ENCODE assay signal across 19 cellular contexts in genomic region chr13:73073050-73073449, GRCh38. TPM values are rescaled to one million over a fixed set of nuclear protein-coding genes. Genes with fewer than 3 reads are reported as not detected.
A peak's percentile ranks its signal among the peaks of the same experiment; 100 is the strongest.
DNase-seq lines count a peak whose midpoint lies in the region; ATAC-seq and TF ChIP-seq lines count a peak whose summit lies in the region.
"Had no signal": no experiment of that assay in that cellular context is flagged by ENCODE, and none has a peak within 500 bp of the region (broad histone marks: within the 10 kb centered on the region; RNA-seq: fewer than 3 reads in every experiment).

No MANE protein-coding gene starts in this region.

- peak; percentile 19 for ATAC-seq in left lung
- ATAC-seq in sciatic nerve = peak; percentile 50
- ATAC-seq in GM21381 (IDR thresholded peaks at IDR 0.05; ENCODE audit: unreplicated experiment) = no peak
- no peak for ATAC-seq in natural killer cell
- ATAC-seq: activated CD4-positive, CD25-positive, alpha-beta regulatory T cell treated with anti-CD3 and anti-CD28 coated beads, Interleukin-2, amount 50 U/mL, for 24 hours; CD8-positive, alpha-beta T cell; K562 had no signal

- H3K4me3 Mint-ChIP-seq in chondrocyte (ENCODE audit: unreplicated experiment) (no peak overlapping the region), natural killer cell (no peak overlapping the region)
- H3K4me3 Mint-ChIP-seq: activated CD4-positive, alpha-beta memory T cell treated with anti-CD3 and anti-CD28 coated beads, Interleukin-2, amount 10 ng/mL, durations not matched to agents 7 days and 5 days; CD8-positive, alpha-beta T cell had no signal

- H3K27me3 Mint-ChIP-seq in chondrocyte (ENCODE audit: low read depth) = no peaks in the 10 kb centered on the region
- H3K27me3 Mint-ChIP-seq in natural killer cell (ENCODE audit: low read depth in 2 of 2) = peaks cover 0 to 10% of the 10 kb centered on the region in 2 donors
- H3K27me3 Mint-ChIP-seq: activated CD4-positive, alpha-beta memory T cell treated with anti-CD3 and anti-CD28 coated beads, Interleukin-2, amount 10 ng/mL, durations not matched to agents 7 days and 5 days had no signal

- H3K27me3 ChIP-seq in left lung = no peaks in the 10 kb centered on the region
- H3K27me3 ChIP-seq: vagina had no signal

- H3K36me3 Mint-ChIP-seq in chondrocyte (ENCODE audit: low read depth) (peaks cover 16% of the 10 kb centered on the region), natural killer cell (no peaks in the 10 kb centered on the region)
- H3K36me3 Mint-ChIP-seq: CD8-positive, alpha-beta T cell had no signal

- H3K27ac ChIP-seq in left lung = peak overlapping the region; percentile 65 to 68
- H3K27ac ChIP-seq: vagina had no signal

- peaks cover 3 to 7% of the 10 kb centered on the region in 2 donors for H3K4me1 ChIP-seq in left lung

- H3K36me3 ChIP-seq in left lung = peaks cover 0 to 8% of the 10 kb centered on the region in 2 donors
- H3K36me3 ChIP-seq: vagina had no signal

- H3K27ac Mint-ChIP-seq in chondrocyte (ENCODE audit: unreplicated experiment) (peak overlapping the region; percentile 27), natural killer cell (no peak overlapping the region)
- H3K27ac Mint-ChIP-seq: activated CD4-positive, alpha-beta memory T cell treated with anti-CD3 and anti-CD28 coated beads, Interleukin-2, amount 10 ng/mL, durations not matched to agents 7 days and 5 days; CD8-positive, alpha-beta T cell had no signal

- no peaks in the 10 kb centered on the region for H3K9me3 Mint-ChIP-seq in chondrocyte (ENCODE audit: low read depth)
- no peaks in the 10 kb centered on the region for H3K9me3 Mint-ChIP-seq in natural killer cell
- H3K9me3 Mint-ChIP-seq: activated CD4-positive, alpha-beta memory T cell treated with anti-CD3 and anti-CD28 coated beads, Interleukin-2, amount 10 ng/mL, durations not matched to agents 7 days and 5 days; CD8-positive, alpha-beta T cell had no signal

- intact Hi-C loops in left lung (cut with DNase I) = no loop called here
- intact Hi-C loops in sciatic nerve (cut with DNase I) = no loop called here
- intact Hi-C loops in natural killer cell (cut with micrococcal nuclease) = no loop called here

- no peak overlapping the region for H3K4me3 ChIP-seq in left lung
- H3K4me3 ChIP-seq: K562, vagina had no signal

- DNase-seq in chondrocyte (ENCODE audit: low spot score) (no peak), left lung (no peak), sciatic nerve (ENCODE audit: low spot score) (no peak), natural killer cell (no peak), NCI-H446 treated with DMSO at 0.1 percent for 48 hours (lab: John Stamatoyannopoulos, UW) (no peak)
- DNase-seq in activated CD8-positive, alpha-beta memory T cell treated with anti-CD3 and anti-CD28 coated beads for 24 hours = no peak
- DNase-seq: activated CD4-positive, alpha-beta memory T cell treated with anti-CD3 and anti-CD28 coated beads, Interleukin-2, amount 10 ng/mL, durations not matched to agents 7 days and 5 days; activated gamma-delta T cell treated with Interleukin-2 at 50 U/mL for 16 hours; CD8-positive, alpha-beta T cell; DMS53; GDM1; HCEC 1CT; NCI-H748 treated with DMSO at 0.1 percent for 48 hours; retina; SW 1271 had no signal

- TF ChIP-seq CTCF in chondrocyte (IDR thresholded peaks at IDR 0.05) = no peak
- no peak for TF ChIP-seq CTCF in left lung (IDR thresholded peaks at IDR 0.05)
- TF ChIP-seq CTCF in natural killer cell (IDR thresholded peaks at IDR 0.05) = no peak

- H3K4me1 Mint-ChIP-seq in chondrocyte (ENCODE audit: low read depth) (peaks cover 34% of the 10 kb centered on the region), natural killer cell (no peaks in the 10 kb centered on the region)

- no peaks in the 10 kb centered on the region for H3K9me3 ChIP-seq in left lung
- H3K9me3 ChIP-seq: vagina had no signal

RNA-seq across cellular contexts. Expression of gene KLF5, which starts 14.2 kb away (rescaled TPM):
- 7.0 to 8.4 TPM (median 7.9 TPM) in 3 replicates for total RNA-seq in chondrocyte
- total RNA-seq in left lung = 10 to 100 TPM; 34.4 to 52.9 TPM
- total RNA-seq in sciatic nerve = 83.6 TPM
- 10 to 100 TPM in 1 of 3 donors, 1 to 10 TPM in 2; 1.2 to 48.5 (median 2.0) TPM for total RNA-seq in natural killer cell

Comparison
In these comparisons a context has a peak if more than half of its experiments do, and no peak if none do; other contexts are left out.
1. ATAC-seq: peak in left lung (single experiment) and sciatic nerve (single experiment); none in GM21381 (single experiment) and natural killer cell (0 of 3).